ENCODE assay signal across 8 cellular contexts in genomic region chr3:30286007-30286669, GRCh38.
DNase-seq lines count a peak whose midpoint lies in the region; ATAC-seq and TF ChIP-seq lines count a peak whose summit lies in the region.

No MANE protein-coding gene starts in this region.

- ATAC-seq in CD4-positive, alpha-beta T cell (ENCODE audit: poor library complexity) = no peak
- ATAC-seq in HG03520 (IDR thresholded peaks at IDR 0.05; ENCODE audit: unreplicated experiment) (no peak), HG02588 (IDR thresholded peaks at IDR 0.05; ENCODE audit: unreplicated experiment) (no peak)

- H3K4me3 ChIP-seq in adrenal gland (no peak overlapping the region), subcutaneous abdominal adipose tissue (ENCODE audit: low read depth in 1 of 5, low read length in 5 of 5) (no peak overlapping the region)

- no peak overlapping the region for H3K9ac ChIP-seq in subcutaneous abdominal adipose tissue (ENCODE audit: low read length in 5 of 5)

- CTCF ChIA-PET in CD4-positive, alpha-beta T cell (lab: Charles Lee) = no interaction called here

- H3K27ac ChIP-seq in adrenal gland (peak overlapping the region in 2 of 5 donors; percentile 20 to 57), subcutaneous abdominal adipose tissue (ENCODE audit: low read depth, low read length) (peak overlapping the region; percentile 64)
- H3K27ac ChIP-seq in CD4-positive, alpha-beta T cell (ENCODE audit: low read depth, low read length) = no peak overlapping the region

- TF ChIP-seq CTCF in AG09319 (IDR thresholded peaks at IDR 0.05; ENCODE audit: low read depth, low read length) (no peak), adrenal gland (IDR thresholded peaks at IDR 0.05) (no peak)
- TF ChIP-seq CTCF in CD4-positive, alpha-beta T cell (IDR thresholded peaks at IDR 0.05) = no peak

- TF ChIP-seq POLR2A in adrenal gland (IDR thresholded peaks at IDR 0.05) = no peak

- intact Hi-C loops in adrenal gland (cut with DNase I) = no loop called here
- intact Hi-C loops in CD4-positive, alpha-beta T cell (cut with DNase I, micrococcal nuclease) = no loop called here

- no peak overlapping the region for H3K27ac Mint-ChIP-seq in CD4-positive, alpha-beta T cell

- POLR2A ChIA-PET in CD4-positive, alpha-beta T cell (lab: Charles Lee) = interaction anchor here (0.7 kb wide), 1 partner anchor 167 kb away, joined by 4 read pairs; no protein-coding TSS in a partner anchor

- TF ChIP-seq EP300 in Ishikawa (IDR thresholded peaks at IDR 0.05; ENCODE audit: borderline replicate concordance) = peak; percentile 82; the same call in 1 of the 2 replicates

- no peak; the same call in 1 of the 2 replicates for TF ChIP-seq RAD21 in Ishikawa (IDR thresholded peaks at IDR 0.05; ENCODE audit: low read depth)

- H3K36me3 ChIP-seq in adrenal gland (replicated peaks in 1 of 2) = no peaks in the 10 kb centered on the region
- H3K36me3 ChIP-seq in subcutaneous abdominal adipose tissue (ENCODE audit: control insufficient read depth in 5 of 5, insufficient read depth in 5 of 5, low read length in 5 of 5) = no peaks in the 10 kb centered on the region

- DNase-seq in AG09319 (ENCODE audit: extremely low read depth, low read depth) (peak; percentile 90), adrenal gland (peak; percentile 30 to 83 (median 64)), iris pigment epithelial cell (ENCODE audit: low read depth) (peak; percentile 99)
- no peak for DNase-seq in CD4-positive, alpha-beta T cell

- H3K4me1 ChIP-seq in adrenal gland (replicated peaks in 1 of 2) (peaks cover 0 to 23% of the 10 kb centered on the region in 2 donors), subcutaneous abdominal adipose tissue (ENCODE audit: control insufficient read depth in 5 of 5, insufficient read depth in 5 of 5, low read length in 5 of 5) (peaks cover 6 to 50% (median 21%) of the 10 kb centered on the region in 5 donors)

- no peaks in the 10 kb centered on the region for H3K9me3 ChIP-seq in adrenal gland (replicated peaks in 1 of 3)
- H3K9me3 ChIP-seq in subcutaneous abdominal adipose tissue (ENCODE audit: control insufficient read depth in 5 of 5, low read length in 5 of 5) = no peaks in the 10 kb centered on the region
- H3K9me3 ChIP-seq in CD4-positive, alpha-beta T cell (ENCODE audit: control insufficient read depth, low read length) = no peaks in the 10 kb centered on the region

- no peaks in the 10 kb centered on the region for H3K27me3 ChIP-seq in adrenal gland
- no peaks in the 10 kb centered on the region for H3K27me3 ChIP-seq in subcutaneous abdominal adipose tissue (ENCODE audit: control insufficient read depth in 5 of 5, insufficient read depth in 4 of 5, low read length in 5 of 5)
- H3K27me3 ChIP-seq in CD4-positive, alpha-beta T cell (ENCODE audit: control insufficient read depth, insufficient read depth, low read length) = no peaks in the 10 kb centered on the region

- H3K36me3 Mint-ChIP-seq in CD4-positive, alpha-beta T cell (ENCODE audit: low read depth) = no peaks in the 10 kb centered on the region

- no peaks in the 10 kb centered on the region for H3K9me3 Mint-ChIP-seq in CD4-positive, alpha-beta T cell

- no peak overlapping the region for H3K4me3 Mint-ChIP-seq in CD4-positive, alpha-beta T cell

- H3K27me3 Mint-ChIP-seq in CD4-positive, alpha-beta T cell = no peaks in the 10 kb centered on the region

- H3K4me1 Mint-ChIP-seq in CD4-positive, alpha-beta T cell (ENCODE audit: low read depth) = peaks cover 10% of the 10 kb centered on the region

- 22 to 50% (median 44%) methylated on average over 1 of the region's 1 CpG for WGBS in adrenal gland, 4 donors

TF ChIP-seq in Ishikawa, 13 proteins besides CTCF, POLR2A, EP300 and RAD21:
- no peak for TF ChIP-seq EGR1 (IDR thresholded peaks at IDR 0.05)
- TF ChIP-seq NFIC (IDR thresholded peaks at IDR 0.05) = peak; percentile 91
- peak; percentile 88 for TF ChIP-seq TCF12 (IDR thresholded peaks at IDR 0.05; ENCODE audit: low read depth)
- TF ChIP-seq ZBTB7A (IDR thresholded peaks at IDR 0.05; ENCODE audit: low read depth) = no peak
- no peak for TF ChIP-seq REST (IDR thresholded peaks at IDR 0.05; ENCODE audit: low read depth)
- peak; percentile 33; the same call in 1 of the 2 replicates for TF ChIP-seq TEAD4 (IDR thresholded peaks at IDR 0.05)
- TF ChIP-seq CEBPB (IDR thresholded peaks at IDR 0.05) = 0 out of 2 replicates have a peak, but pooled peaks have one; percentile 36
- TF ChIP-seq TAF1 (IDR thresholded peaks at IDR 0.05; ENCODE audit: low read depth) = no peak
- peak; percentile 43; the same call in 1 of the 2 replicates for TF ChIP-seq USF1 (IDR thresholded peaks at IDR 0.05)
- TF ChIP-seq FOXM1 (IDR thresholded peaks at IDR 0.05; ENCODE audit: borderline replicate concordance, low read depth) = peak; percentile 55; the same call in 1 of the 2 replicates
- TF ChIP-seq MAX (IDR thresholded peaks at IDR 0.05) = peak; percentile 36; the same call in 1 of the 2 replicates

Comparison
In these comparisons a context has a peak if more than half of its experiments do, and no peak if none do; other contexts are left out.
1. DNase-seq: peak in AG09319 (single experiment), adrenal gland (7 of 7) and iris pigment epithelial cell (single experiment); none in CD4-positive, alpha-beta T cell (0 of 10).